In genomic region chr11:35144103-35144741, GRCh38 we compare ENCODE assay signal across 8 cellular contexts. TPM values are rescaled to one million over a fixed set of nuclear protein-coding genes. Genes with fewer than 3 reads are reported as not detected.
DNase-seq lines count a peak whose midpoint lies in the region; ATAC-seq and TF ChIP-seq lines count a peak whose summit lies in the region.

No MANE protein-coding gene starts in this region.

- peak overlapping the region; percentile 88 for H3K27ac ChIP-seq in naive thymus-derived CD4-positive, alpha-beta T cell (ENCODE audit: low read depth, low read length)
- no peak overlapping the region for H3K27ac ChIP-seq in right atrium auricular region

- no peaks in the 10 kb centered on the region for H3K27me3 Mint-ChIP-seq in naive thymus-derived CD4-positive, alpha-beta T cell

- H3K4me3 ChIP-seq in naive thymus-derived CD4-positive, alpha-beta T cell (ENCODE audit: low read length), result peak overlapping the region; percentile 97
- no peak overlapping the region for H3K4me3 ChIP-seq in right atrium auricular region

- POLR2A ChIA-PET in naive thymus-derived CD4-positive, alpha-beta T cell (lab: Charles Lee), result interaction anchor here (0.6 to 6.8 kb wide), 21 partner anchors 10 to 160 kb away, joined by 3 to 185 read pairs (median 4); no protein-coding TSS in a partner anchor

- H3K27me3 ChIP-seq in naive thymus-derived CD4-positive, alpha-beta T cell (ENCODE audit: control insufficient read depth in 2 of 2, insufficient read depth in 2 of 2, low read length in 2 of 2), result no peaks in the 10 kb centered on the region
- H3K27me3 ChIP-seq in right atrium auricular region, result no peaks in the 10 kb centered on the region

- no peaks in the 10 kb centered on the region for H3K9me3 ChIP-seq in naive thymus-derived CD4-positive, alpha-beta T cell (ENCODE audit: control insufficient read depth in 2 of 3, low read length in 3 of 3)
- no peaks in the 10 kb centered on the region for H3K9me3 ChIP-seq in right atrium auricular region

- peak overlapping the region; percentile 83 to 99 (median 94) for H3K4me3 Mint-ChIP-seq in naive thymus-derived CD4-positive, alpha-beta T cell

- intact Hi-C loops in naive thymus-derived CD4-positive, alpha-beta T cell (cut with micrococcal nuclease), result loop anchor here (1.0 to 5.0 kb wide), 12 partner anchors 12 to 248 kb away; partner anchors contain the start of genes APIP (in 1 of the 2) and PDHX (in 1 of the 2)

- peaks cover 4 to 74% (median 42%) of the 10 kb centered on the region in 5 donors for H3K36me3 Mint-ChIP-seq in naive thymus-derived CD4-positive, alpha-beta T cell

- peak overlapping the region; percentile 79 to 100 (median 92) for H3K27ac Mint-ChIP-seq in naive thymus-derived CD4-positive, alpha-beta T cell

- ATAC-seq in HG03064 (IDR thresholded peaks at IDR 0.05; ENCODE audit: low read depth, unreplicated experiment), result peak; percentile 41
- peak; percentile 59 for ATAC-seq in naive thymus-derived CD4-positive, alpha-beta T cell

- peak; percentile 54 for DNase-seq in activated T-cell treated with anti-CD3 and anti-CD28 coated beads for 24 hours (ENCODE audit: low read depth)
- DNase-seq in activated T-cell treated with anti-CD3 and anti-CD28 coated beads for 4 hours, result no peak
- peak; percentile 67 for DNase-seq in RKO (ENCODE audit: low spot score)
- DNase-seq in amniotic stem cell (lab: John Stamatoyannopoulos, UW), result peak; percentile 38
- peak in 8 of 9 donors; percentile 59 to 85 (median 74) for DNase-seq in naive thymus-derived CD4-positive, alpha-beta T cell
- no peak for DNase-seq in NCI-H446 treated with DMSO at 0.1 percent for 48 hours (lab: John Stamatoyannopoulos, UW)
- no peak for DNase-seq in right atrium auricular region (ENCODE audit: low spot score)

- H3K36me3 ChIP-seq in naive thymus-derived CD4-positive, alpha-beta T cell (ENCODE audit: control insufficient read depth in 2 of 3, insufficient read depth in 3 of 3, low read length in 3 of 3), result peaks cover 0 to 22% (median 0%) of the 10 kb centered on the region in 3 experiments
- H3K36me3 ChIP-seq in right atrium auricular region, result no peaks in the 10 kb centered on the region

- peaks cover 62 to 83% (median 77%) of the 10 kb centered on the region in 7 donors for H3K4me1 Mint-ChIP-seq in naive thymus-derived CD4-positive, alpha-beta T cell

- CTCF ChIA-PET in naive thymus-derived CD4-positive, alpha-beta T cell (lab: Charles Lee), result interaction anchor here (0.6 to 1.1 kb wide), 4 partner anchors 15 to 59 kb away, joined by 3 read pairs; no protein-coding TSS in a partner anchor

- peaks cover 0 to 2% (median 0%) of the 10 kb centered on the region in 11 donors for H3K9me3 Mint-ChIP-seq in naive thymus-derived CD4-positive, alpha-beta T cell

- peaks cover 68 to 74% of the 10 kb centered on the region in 2 donors for H3K4me1 ChIP-seq in naive thymus-derived CD4-positive, alpha-beta T cell (ENCODE audit: control insufficient read depth in 2 of 2, insufficient read depth in 2 of 2, low read length in 2 of 2)
- peaks cover 0 to 25% of the 10 kb centered on the region in 2 donors for H3K4me1 ChIP-seq in right atrium auricular region

- TF ChIP-seq CTCF in right atrium auricular region (IDR thresholded peaks at IDR 0.05), result no peak

RNA-seq across cellular contexts. Expression of gene CD44, which starts 5.3 kb away (rescaled TPM):
- 1,000 to 10,000 TPM in 1 of 5 experiments, 100 to 1,000 TPM in 4; 369 to 1,223 (median 784) TPM for total RNA-seq in naive thymus-derived CD4-positive, alpha-beta T cell
- polyA plus RNA-seq in naive thymus-derived CD4-positive, alpha-beta T cell, result 100 to 1,000 TPM; 332 to 372 TPM
- 10 to 100 TPM; 26.8 to 37.3 TPM for total RNA-seq in right atrium auricular region

Comparison
In these comparisons a context has a peak if more than half of its experiments do, and no peak if none do; other contexts are left out.
1. DNase-seq: peak in activated T-cell treated with anti-CD3 and anti-CD28 coated beads for 24 hours (single experiment), RKO (single experiment), amniotic stem cell (single experiment) and naive thymus-derived CD4-positive, alpha-beta T cell (8 of 9); none in activated T-cell treated with anti-CD3 and anti-CD28 coated beads for 4 hours (single experiment), NCI-H446 treated with DMSO at 0.1 percent for 48 hours (single experiment) and right atrium auricular region (single experiment).
2. RNA of gene CD44, which starts 5.3 kb away (total RNA-seq): 369 to 1,223 TPM in naive thymus-derived CD4-positive, alpha-beta T cell; 26.8 to 37.3 TPM in right atrium auricular region; every median in the first group is over 4 times any median in the second.